Comparison of ENCODE assay signal across 8 cellular contexts in the genomic region with DNA sequence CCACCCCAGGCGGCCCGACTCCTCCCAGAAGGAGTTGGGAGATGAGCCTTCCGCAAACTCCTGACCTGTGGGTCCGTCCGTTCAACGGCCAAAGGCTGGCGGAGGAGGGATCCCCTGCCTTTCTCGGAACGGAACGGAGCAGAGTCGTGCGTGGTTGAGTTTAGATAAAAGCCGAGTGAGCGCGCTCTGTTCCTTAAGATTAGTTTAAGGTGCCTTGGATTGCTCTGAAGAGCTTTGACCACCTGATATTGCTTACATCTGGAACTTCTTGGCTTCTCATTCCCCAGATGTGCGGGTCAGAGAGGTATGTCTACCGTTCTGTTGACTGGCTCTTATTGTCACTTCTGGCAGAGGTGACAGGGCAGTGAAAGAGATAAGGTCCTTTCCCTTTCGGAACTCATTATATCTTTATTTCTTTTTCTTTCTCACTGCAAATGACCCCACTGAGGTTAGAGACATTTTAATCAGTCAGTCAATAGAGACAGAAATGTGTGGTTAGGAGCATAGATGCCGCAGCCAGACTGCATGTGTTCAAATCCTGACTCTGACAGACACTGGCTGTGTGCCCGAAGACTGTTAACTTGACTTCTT. TPM values are rescaled to one million over a fixed set of nuclear protein-coding genes. Genes with fewer than 3 reads are reported as not detected.
A peak's percentile ranks its signal among the peaks of the same experiment; 100 is the strongest.
DNase-seq lines count a peak whose midpoint lies in the region; ATAC-seq and TF ChIP-seq lines count a peak whose summit lies in the region.

A gene with protein sequence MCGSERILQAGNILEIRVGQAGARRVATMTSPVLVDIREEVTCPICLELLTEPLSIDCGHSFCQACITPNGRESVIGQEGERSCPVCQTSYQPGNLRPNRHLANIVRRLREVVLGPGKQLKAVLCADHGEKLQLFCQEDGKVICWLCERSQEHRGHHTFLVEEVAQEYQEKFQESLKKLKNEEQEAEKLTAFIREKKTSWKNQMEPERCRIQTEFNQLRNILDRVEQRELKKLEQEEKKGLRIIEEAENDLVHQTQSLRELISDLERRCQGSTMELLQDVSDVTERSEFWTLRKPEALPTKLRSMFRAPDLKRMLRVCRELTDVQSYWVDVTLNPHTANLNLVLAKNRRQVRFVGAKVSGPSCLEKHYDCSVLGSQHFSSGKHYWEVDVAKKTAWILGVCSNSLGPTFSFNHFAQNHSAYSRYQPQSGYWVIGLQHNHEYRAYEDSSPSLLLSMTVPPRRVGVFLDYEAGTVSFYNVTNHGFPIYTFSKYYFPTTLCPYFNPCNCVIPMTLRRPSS (plus strand): TSS at position 27 of the 591 bp plus-strand sequence. CDS start 261 bp downstream, at position 288.

- peak in 1 of 2 donors; percentile 40 for TF ChIP-seq POLR2A in thyroid gland (IDR thresholded peaks at IDR 0.05)

- peak; percentile 43 for ATAC-seq in GM21619 (IDR thresholded peaks at IDR 0.05; ENCODE audit: unreplicated experiment)
- no peak for ATAC-seq in lung (ENCODE audit: insufficient read depth, low FRiP score)

- peaks cover 0 to 2% of the 10 kb centered on the region in 2 donors for H3K9me3 ChIP-seq in lung (ENCODE audit: control insufficient read depth in 2 of 2, insufficient read depth in 1 of 2, low read length in 1 of 2)
- H3K9me3 ChIP-seq in thyroid gland = no peaks in the 10 kb centered on the region
- H3K9me3 ChIP-seq in WERI-Rb-1 (ENCODE audit: severe bottlenecking) = no peaks in the 10 kb centered on the region

- peak within 1 kb of the TSS in 1 of 2 donors; percentile 55 for H3K27ac ChIP-seq in lung (ENCODE audit: low read depth in 1 of 2, low read length in 1 of 2)
- H3K27ac ChIP-seq in thyroid gland = peak within 1 kb of the TSS; percentile 53 to 84 (median 70)
- no peak within 1 kb of the TSS for H3K27ac ChIP-seq in WERI-Rb-1

- DNase-seq in Caki2 (ENCODE audit: low read depth) (peak; percentile 56), NOMO-1 treated with dmso at 0.1 percent for 144 hours (lab: John Stamatoyannopoulos, UW; ENCODE audit: unreplicated experiment) (peak; percentile 24), ecto neural progenitor cell (ENCODE audit: low spot score) (peak; percentile 73), lung (ENCODE audit: low spot score) (peak; percentile 54), thyroid gland (peak; percentile 63 to 70), NCI-H524 treated with DMSO at 0.1 percent for 48 hours (lab: John Stamatoyannopoulos, UW) (no peak), WERI-Rb-1 (no peak)

- H3K4me1 ChIP-seq in lung (ENCODE audit: control insufficient read depth in 2 of 2, insufficient read depth in 2 of 2, low read length in 2 of 2) (peaks cover 0 to 1% of the 10 kb centered on the region in 2 donors), thyroid gland (peaks cover 16 to 29% of the 10 kb centered on the region in 2 donors)

- H3K27me3 ChIP-seq in lung (ENCODE audit: control insufficient read depth, insufficient read depth) (no peaks in the 10 kb centered on the region), thyroid gland (no peaks in the 10 kb centered on the region), WERI-Rb-1 (ENCODE audit: insufficient read depth, low read depth, severe bottlenecking) (peaks cover 83% of the 10 kb centered on the region)

- in situ Hi-C loops in Caki2 (cut with HindIII; ENCODE audit: low pct_unique_long_range_greater_than_20kb, low sequenced_read_pairs) = no loop called here

- 6 to 10% methylated on average over 20 of the region's 20 CpGs for WGBS in lung, 2 donors
- 10 to 12% methylated on average over 9 to 14 of the region's 20 CpGs for whole genome bisulfite sequencing in thyroid gland, 2 donors

- no peak for TF ChIP-seq CTCF in lung (IDR thresholded peaks at IDR 0.05; ENCODE audit: control extremely low read depth, extremely low read depth)
- TF ChIP-seq CTCF in thyroid gland (IDR thresholded peaks at IDR 0.05) = no peak
- no peak for TF ChIP-seq CTCF in WERI-Rb-1 (IDR thresholded peaks at IDR 0.05; ENCODE audit: low read depth, low read length)

- peak within 1 kb of the TSS; percentile 28 for H3K4me3 ChIP-seq in lung
- H3K4me3 ChIP-seq in thyroid gland (replicated peaks in 1 of 3) = peak within 1 kb of the TSS; percentile 30 to 54 (median 35)
- H3K4me3 ChIP-seq in WERI-Rb-1 (ENCODE audit: low read depth, low read length) = no peak within 1 kb of the TSS

- intact Hi-C loops in thyroid gland (cut with DNase I) = loop anchor here (10.0 kb wide), 1 partner anchor 68 kb away; no protein-coding TSS in a partner anchor

- H3K36me3 ChIP-seq in lung (ENCODE audit: control insufficient read depth in 2 of 2, insufficient read depth in 2 of 2, low read length in 2 of 2) (no peaks in the 10 kb centered on the region), thyroid gland (no peaks in the 10 kb centered on the region), WERI-Rb-1 (no peaks in the 10 kb centered on the region)

RNA-seq across cellular contexts. Expression of the gene that starts here (rescaled TPM):
- total RNA-seq in Caki2 (2014; rRNA removed; shearing (Covaris generic); ENCODE audit: low replicate concordance) = 11.1 and 12.0 TPM in 2 replicates
- total RNA-seq in lung (1 to 10 TPM; 2.5 to 4.2 TPM), thyroid gland (1 to 10 TPM; 7.1 to 9.6 (median 9.2) TPM)
- polyA plus RNA-seq in lung = 1 to 10 TPM; 2.1 to 3.1 TPM

Comparison
In these comparisons a context has a peak if more than half of its experiments do, and no peak if none do; other contexts are left out.
1. DNase-seq: peak in Caki2 (single experiment), NOMO-1 treated with dmso at 0.1 percent for 144 hours (single experiment), ecto neural progenitor cell (single experiment), lung (single experiment) and thyroid gland (2 of 2); none in NCI-H524 treated with DMSO at 0.1 percent for 48 hours (single experiment) and WERI-Rb-1 (single experiment).